In genomic region chr9:32251539-32251938, GRCh38 we compare ENCODE assay signal across 1 cellular context.
TF ChIP-seq lines count a peak whose summit lies in the region.

No MANE protein-coding gene starts in this region.

TF ChIP-seq in GM23338, 12 proteins besides CTCF, POLR2A, EP300 and RAD21 (continued from another document):
- TF ChIP-seq, protein P1, sequence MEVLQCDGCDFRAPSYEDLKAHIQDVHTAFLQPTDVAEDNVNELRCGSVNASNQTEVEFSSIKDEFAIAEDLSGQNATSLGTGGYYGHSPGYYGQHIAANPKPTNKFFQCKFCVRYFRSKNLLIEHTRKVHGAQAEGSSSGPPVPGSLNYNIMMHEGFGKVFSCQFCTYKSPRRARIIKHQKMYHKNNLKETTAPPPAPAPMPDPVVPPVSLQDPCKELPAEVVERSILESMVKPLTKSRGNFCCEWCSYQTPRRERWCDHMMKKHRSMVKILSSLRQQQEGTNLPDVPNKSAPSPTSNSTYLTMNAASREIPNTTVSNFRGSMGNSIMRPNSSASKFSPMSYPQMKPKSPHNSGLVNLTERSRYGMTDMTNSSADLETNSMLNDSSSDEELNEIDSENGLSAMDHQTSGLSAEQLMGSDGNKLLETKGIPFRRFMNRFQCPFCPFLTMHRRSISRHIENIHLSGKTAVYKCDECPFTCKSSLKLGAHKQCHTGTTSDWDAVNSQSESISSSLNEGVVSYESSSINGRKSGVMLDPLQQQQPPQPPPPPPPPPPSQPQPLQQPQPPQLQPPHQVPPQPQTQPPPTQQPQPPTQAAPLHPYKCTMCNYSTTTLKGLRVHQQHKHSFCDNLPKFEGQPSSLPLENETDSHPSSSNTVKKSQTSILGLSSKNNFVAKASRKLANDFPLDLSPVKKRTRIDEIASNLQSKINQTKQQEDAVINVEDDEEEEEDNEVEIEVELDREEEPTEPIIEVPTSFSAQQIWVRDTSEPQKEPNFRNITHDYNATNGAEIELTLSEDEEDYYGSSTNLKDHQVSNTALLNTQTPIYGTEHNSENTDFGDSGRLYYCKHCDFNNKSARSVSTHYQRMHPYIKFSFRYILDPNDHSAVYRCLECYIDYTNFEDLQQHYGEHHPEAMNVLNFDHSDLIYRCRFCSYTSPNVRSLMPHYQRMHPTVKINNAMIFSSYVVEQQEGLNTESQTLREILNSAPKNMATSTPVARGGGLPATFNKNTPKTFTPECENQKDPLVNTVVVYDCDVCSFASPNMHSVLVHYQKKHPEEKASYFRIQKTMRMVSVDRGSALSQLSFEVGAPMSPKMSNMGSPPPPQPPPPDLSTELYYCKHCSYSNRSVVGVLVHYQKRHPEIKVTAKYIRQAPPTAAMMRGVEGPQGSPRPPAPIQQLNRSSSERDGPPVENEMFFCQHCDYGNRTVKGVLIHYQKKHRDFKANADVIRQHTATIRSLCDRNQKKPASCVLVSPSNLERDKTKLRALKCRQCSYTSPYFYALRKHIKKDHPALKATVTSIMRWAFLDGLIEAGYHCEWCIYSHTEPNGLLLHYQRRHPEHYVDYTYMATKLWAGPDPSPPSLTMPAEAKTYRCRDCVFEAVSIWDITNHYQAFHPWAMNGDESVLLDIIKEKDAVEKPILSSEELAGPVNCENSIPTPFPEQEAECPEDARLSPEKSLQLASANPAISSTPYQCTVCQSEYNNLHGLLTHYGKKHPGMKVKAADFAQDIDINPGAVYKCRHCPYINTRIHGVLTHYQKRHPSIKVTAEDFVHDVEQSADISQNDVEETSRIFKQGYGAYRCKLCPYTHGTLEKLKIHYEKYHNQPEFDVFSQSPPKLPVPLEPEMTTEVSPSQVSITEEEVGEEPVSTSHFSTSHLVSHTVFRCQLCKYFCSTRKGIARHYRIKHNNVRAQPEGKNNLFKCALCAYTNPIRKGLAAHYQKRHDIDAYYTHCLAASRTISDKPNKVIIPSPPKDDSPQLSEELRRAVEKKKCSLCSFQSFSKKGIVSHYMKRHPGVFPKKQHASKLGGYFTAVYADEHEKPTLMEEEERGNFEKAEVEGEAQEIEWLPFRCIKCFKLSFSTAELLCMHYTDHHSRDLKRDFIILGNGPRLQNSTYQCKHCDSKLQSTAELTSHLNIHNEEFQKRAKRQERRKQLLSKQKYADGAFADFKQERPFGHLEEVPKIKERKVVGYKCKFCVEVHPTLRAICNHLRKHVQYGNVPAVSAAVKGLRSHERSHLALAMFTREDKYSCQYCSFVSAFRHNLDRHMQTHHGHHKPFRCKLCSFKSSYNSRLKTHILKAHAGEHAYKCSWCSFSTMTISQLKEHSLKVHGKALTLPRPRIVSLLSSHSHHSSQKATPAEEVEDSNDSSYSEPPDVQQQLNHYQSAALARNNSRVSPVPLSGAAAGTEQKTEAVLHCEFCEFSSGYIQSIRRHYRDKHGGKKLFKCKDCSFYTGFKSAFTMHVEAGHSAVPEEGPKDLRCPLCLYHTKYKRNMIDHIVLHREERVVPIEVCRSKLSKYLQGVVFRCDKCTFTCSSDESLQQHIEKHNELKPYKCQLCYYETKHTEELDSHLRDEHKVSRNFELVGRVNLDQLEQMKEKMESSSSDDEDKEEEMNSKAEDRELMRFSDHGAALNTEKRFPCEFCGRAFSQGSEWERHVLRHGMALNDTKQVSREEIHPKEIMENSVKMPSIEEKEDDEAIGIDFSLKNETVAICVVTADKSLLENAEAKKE (CRISPR knock-in tag; IDR thresholded peaks at IDR 0.05) = no peak
- TF ChIP-seq ZNF114 (CRISPR knock-in tag; IDR thresholded peaks at IDR 0.05) (no peak), JUNB (IDR thresholded peaks at IDR 0.05; ENCODE audit: unreplicated experiment) (no peak)
